In the genomic region with DNA sequence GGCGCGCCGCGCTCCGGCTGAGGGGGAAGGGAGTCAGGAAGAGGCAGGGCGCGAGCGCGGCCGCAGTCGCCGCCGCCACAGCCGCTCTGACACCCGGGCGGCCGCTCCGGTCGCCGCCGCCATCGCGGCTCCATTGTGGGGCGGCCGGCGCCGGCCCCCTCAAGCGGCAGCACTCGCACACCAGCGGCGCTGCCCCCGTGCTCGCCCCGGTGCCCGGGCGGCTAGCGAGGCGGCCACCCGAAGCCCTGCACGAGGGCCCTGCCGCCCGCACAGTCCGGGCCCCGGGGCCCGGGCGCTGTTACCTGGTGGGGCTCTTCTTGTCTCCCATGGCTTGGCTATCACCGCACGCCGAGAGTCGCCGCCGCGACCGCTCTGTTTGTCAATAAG, we compare ENCODE assay signal across 8 cellular contexts. TPM values are rescaled to one million over a fixed set of nuclear protein-coding genes. Genes with fewer than 3 reads are reported as not detected.
DNase-seq lines count a peak whose midpoint lies in the region; ATAC-seq and TF ChIP-seq lines count a peak whose summit lies in the region.

No MANE protein-coding gene starts in this region.

- H3K4me1 ChIP-seq in OCI-LY3 (ENCODE audit: low read length) (peaks cover 18% of the 10 kb centered on the region), osteoblast (ENCODE audit: insufficient read depth, low read length) (peaks cover 29% of the 10 kb centered on the region)

- no peak for TF ChIP-seq CTCF in GM12864 (IDR thresholded peaks at IDR 0.05; ENCODE audit: low read depth, low read length, missing control alignments)
- TF ChIP-seq CTCF in OCI-LY3 (IDR thresholded peaks at IDR 0.05; ENCODE audit: low read depth, low read length), result no peak
- TF ChIP-seq CTCF in osteoblast (IDR thresholded peaks at IDR 0.05; ENCODE audit: extremely low read depth, low read depth, low read length), result no peak

- H3K9me3 ChIP-seq in OCI-LY3 (ENCODE audit: insufficient read depth, low read length) (no peaks in the 10 kb centered on the region), osteoblast (ENCODE audit: low read depth, low read length) (no peaks in the 10 kb centered on the region)

- ATAC-seq in HG03159 (IDR thresholded peaks at IDR 0.05; ENCODE audit: unreplicated experiment), result no peak

- H3K36me3 ChIP-seq in OCI-LY3 (replicated peaks; ENCODE audit: low read depth, low read length) (peaks cover 10% of the 10 kb centered on the region), osteoblast (ENCODE audit: insufficient read depth, low read length) (peaks cover 17% of the 10 kb centered on the region)

- no peaks in the 10 kb centered on the region for H3K27me3 ChIP-seq in OCI-LY3 (ENCODE audit: low read depth, low read length)
- H3K27me3 ChIP-seq in osteoblast (ENCODE audit: insufficient read depth, low read length), result no peaks in the 10 kb centered on the region

- H4K20me1 ChIP-seq in OCI-LY3 (ENCODE audit: insufficient read depth, low read length) (no peaks in the 10 kb centered on the region), osteoblast (ENCODE audit: insufficient read depth, low read length) (peaks cover 6% of the 10 kb centered on the region)

- H3K79me2 ChIP-seq in OCI-LY3 (ENCODE audit: low read length) (peaks cover 64% of the 10 kb centered on the region), osteoblast (ENCODE audit: insufficient read depth, low read length) (peaks cover 57% of the 10 kb centered on the region)

- DNase-seq in GM12864 (ENCODE audit: low read depth) (no peak), GOT3 (lab: John Stamatoyannopoulos, UW) (peak; percentile 71), epithelial cell of prostate (ENCODE audit: low read depth, low spot score) (no peak), osteoblast (ENCODE audit: insufficient read length, low spot score, missing footprints) (peak; percentile 92), ecto neural progenitor cell (ENCODE audit: low spot score) (no peak)
- no peak for DNase-seq in stimulated activated CD4-positive, alpha-beta T cell treated with anti-CD3 and anti-CD28 coated beads, Interleukin-4, amount 100 ng/mL, for 24 hours

- H3K4me2 ChIP-seq in OCI-LY3 (ENCODE audit: low read length) (peak overlapping the region; percentile 30; the same call in 1 of the 2 replicates), osteoblast (ENCODE audit: insufficient read depth, low read length) (no peak overlapping the region)

- H3K27ac ChIP-seq in OCI-LY3 (ENCODE audit: low read length) (peak overlapping the region; percentile 75), epithelial cell of prostate (peak overlapping the region; percentile 70), osteoblast (ENCODE audit: low read depth, low read length) (peak overlapping the region; percentile 58)

- H3K4me3 ChIP-seq in GM12864 (ENCODE audit: low read depth, low read length) (peak overlapping the region; percentile 75), OCI-LY3 (ENCODE audit: low read length) (peak overlapping the region; percentile 89), osteoblast (ENCODE audit: insufficient read depth, low read length) (peak overlapping the region; percentile 90)

- H3K9ac ChIP-seq in OCI-LY3 (ENCODE audit: low read length), result peak overlapping the region; percentile 92

- H2AFZ ChIP-seq in OCI-LY3 (ENCODE audit: low read depth, low read length), result peak overlapping the region; percentile 63; the same call in 1 of the 2 replicates
- peak overlapping the region; percentile 70 for H2AFZ ChIP-seq in osteoblast (ENCODE audit: low read length)

RNA-seq across cellular contexts. Expression of gene YAF2, which starts 0.2 kb away (rescaled TPM):
- total RNA-seq in osteoblast, result 19.9 and 20.0 TPM in 2 replicates

Comparison
In these comparisons a context has a peak if more than half of its experiments do, and no peak if none do; other contexts are left out.
1. DNase-seq: peak in GOT3 (single experiment) and osteoblast (single experiment); none in GM12864 (single experiment), epithelial cell of prostate (single experiment), stimulated activated CD4-positive, alpha-beta T cell treated with anti-CD3 and anti-CD28 coated beads, Interleukin-4, amount 100 ng/mL, for 24 hours (single experiment) and ecto neural progenitor cell (single experiment).
2. Peak in every context shown above with its lines, with median percentiles within 50 percentile points of each other: H3K4me3 ChIP-seq and H3K27ac ChIP-seq.